ENCODE assay signal across 7 cellular contexts in genomic region chr4:184263910-184264732, GRCh38. TPM values are rescaled to one million over a fixed set of nuclear protein-coding genes. Genes with fewer than 3 reads are reported as not detected.
DNase-seq lines count a peak whose midpoint lies in the region; ATAC-seq, FAIRE-seq and TF ChIP-seq lines count a peak whose summit lies in the region.

No MANE protein-coding gene starts in this region.

- peak; percentile 73 for DNase-seq in NCI-H345 treated with DMSO at 0.1 percent for 48 hours (lab: John Stamatoyannopoulos, UW; ENCODE audit: unreplicated experiment)
- DNase-seq in WTC11 (ENCODE audit: low spot score): peak; percentile 94
- peak; percentile 71 for DNase-seq in bronchial epithelial cell (ENCODE audit: low read depth)
- DNase-seq in keratinocyte (ENCODE audit: low read depth, low spot score): peak; percentile 64
- DNase-seq in stimulated activated CD4-positive, alpha-beta T cell treated with anti-CD3 and anti-CD28 coated beads, Interleukin-1b, Interleukin-23, amount 100 ng/mL, for 24 hours (ENCODE audit: low read depth in 4 of 4, low spot score in 1 of 4): peak; percentile 93 to 98 (median 94)

- TF ChIP-seq CTCF in WTC11 (IDR thresholded peaks at IDR 0.05) (peak; percentile 89), bronchial epithelial cell (IDR thresholded peaks at IDR 0.05; ENCODE audit: insufficient read depth, low read length, severe bottlenecking) (peak; percentile 86), keratinocyte (optimal IDR thresholded peaks at IDR 0.05 in 1 of 3, IDR thresholded peaks at IDR 0.05 in 1 of 3, conservative IDR thresholded peaks at IDR 0.05 in 1 of 3; ENCODE audit: extremely low read depth in 1 of 3, insufficient read depth in 2 of 3, low read length in 3 of 3) (peak; percentile 71 to 88 (median 74))

- CTCF ChIA-PET in WTC11 (lab: Charles Lee): interaction anchor here (0.5 to 2.3 kb wide), 73 partner anchors 9 to 1785 kb away, joined by 3 to 17 read pairs (median 4); partner anchors contain the start of genes CASP3, CENPU, IRF2 and PRIMPOL

- H3K36me3 Mint-ChIP-seq in WTC11: no peaks in the 10 kb centered on the region

- no peak overlapping the region for H3K27ac Mint-ChIP-seq in WTC11

- peaks cover 31% of the 10 kb centered on the region for H3K4me1 Mint-ChIP-seq in WTC11

- peaks cover 9% of the 10 kb centered on the region for H3K9me3 Mint-ChIP-seq in WTC11

- no peak for TF ChIP-seq POLR2A in GM18505 (IDR thresholded peaks at IDR 0.05; ENCODE audit: borderline replicate concordance, extremely low read depth, insufficient read depth, insufficient read length)

- H3K27me3 ChIP-seq in bronchial epithelial cell (ENCODE audit: control insufficient read depth, insufficient read depth, low read length): no peaks in the 10 kb centered on the region
- no peaks in the 10 kb centered on the region for H3K27me3 ChIP-seq in keratinocyte (ENCODE audit: control insufficient read depth, extremely low read depth, insufficient read depth, low read length)

- H3K4me3 ChIP-seq in bronchial epithelial cell (ENCODE audit: low read depth, low read length) (no peak overlapping the region), keratinocyte (ENCODE audit: control insufficient read depth in 2 of 3, extremely low read depth in 1 of 3, insufficient read depth in 2 of 3, low read depth in 1 of 3, low read length in 3 of 3) (no peak overlapping the region)

- ATAC-seq in GM18505 (IDR thresholded peaks at IDR 0.05; ENCODE audit: unreplicated experiment) (peak; percentile 30), HG03196 (IDR thresholded peaks at IDR 0.05; ENCODE audit: unreplicated experiment) (peak; percentile 36), WTC11 (peak; percentile 76)

- no peaks in the 10 kb centered on the region for H3K9me3 ChIP-seq in keratinocyte (ENCODE audit: control insufficient read depth, low read depth, low read length)

- no peak overlapping the region for H3K9ac ChIP-seq in keratinocyte (ENCODE audit: control insufficient read depth, extremely low read depth, insufficient read depth, low read length)

- H3K9me1 ChIP-seq in keratinocyte (ENCODE audit: control insufficient read depth, extremely low read depth, insufficient read depth, low read length): no peaks in the 10 kb centered on the region

- no peaks in the 10 kb centered on the region for H4K20me1 ChIP-seq in keratinocyte (ENCODE audit: control insufficient read depth, extremely low read depth, insufficient read depth, low read length)

- dilution Hi-C loops in keratinocyte (cut with MboI; ENCODE audit: extremely low pct_ligation_motif_present, low sequenced_read_pairs): no loop called here

- H3K27ac ChIP-seq in keratinocyte (ENCODE audit: control insufficient read depth, insufficient read depth, low read length): no peak overlapping the region

- peak overlapping the region; percentile 56 for H2AFZ ChIP-seq in keratinocyte (ENCODE audit: control insufficient read depth, low read length)

- no peak overlapping the region for H3K4me3 Mint-ChIP-seq in WTC11

- no peaks in the 10 kb centered on the region for H3K27me3 Mint-ChIP-seq in WTC11 (ENCODE audit: low read depth)

- POLR2A ChIA-PET in WTC11 (lab: Charles Lee): no interaction called here

- FAIRE-seq in bronchial epithelial cell (lab: Jason Lieb, UNC) (no peak), keratinocyte (lab: Jason Lieb, UNC) (peak; percentile 66)

- no peak overlapping the region for H3K4me2 ChIP-seq in keratinocyte (ENCODE audit: control insufficient read depth, extremely low read depth, insufficient read depth, low read depth, low read length)

- peaks cover 9% of the 10 kb centered on the region for H3K4me1 ChIP-seq in keratinocyte (ENCODE audit: control insufficient read depth, extremely low read depth, insufficient read depth, low read length)

- no peaks in the 10 kb centered on the region for H3K79me2 ChIP-seq in keratinocyte (ENCODE audit: control insufficient read depth, insufficient read depth, low read length)

- no peaks in the 10 kb centered on the region for H3K36me3 ChIP-seq in bronchial epithelial cell (ENCODE audit: control insufficient read depth, insufficient read depth, low read length)
- no peaks in the 10 kb centered on the region for H3K36me3 ChIP-seq in keratinocyte (ENCODE audit: control insufficient read depth in 2 of 2, extremely low read depth in 1 of 2, insufficient read depth in 2 of 2, low read length in 2 of 2)

TF ChIP-seq in WTC11, 78 proteins besides CTCF, POLR2A, EP300 and RAD21 (continues in another document):
- no peak for TF ChIP-seq E2F5 (CRISPR knock-in tag; IDR thresholded peaks at IDR 0.05)
- no peak for TF ChIP-seq ESRRA (CRISPR knock-in tag; IDR thresholded peaks at IDR 0.05; ENCODE audit: borderline replicate concordance)
- no peak for TF ChIP-seq ZNF512 (CRISPR knock-in tag; IDR thresholded peaks at IDR 0.05; ENCODE audit: borderline replicate concordance)
- no peak for TF ChIP-seq ATF1 (CRISPR knock-in tag; IDR thresholded peaks at IDR 0.05)
- no peak for TF ChIP-seq FOXJ3 (CRISPR knock-in tag; IDR thresholded peaks at IDR 0.05; ENCODE audit: borderline replicate concordance)
- TF ChIP-seq ATF3 (CRISPR knock-in tag; conservative IDR thresholded peaks at IDR 0.05): no peak
- no peak for TF ChIP-seq ZMAT4 (CRISPR knock-in tag; IDR thresholded peaks at IDR 0.05)
- TF ChIP-seq USF2 (CRISPR knock-in tag; IDR thresholded peaks at IDR 0.05): no peak
- no peak for TF ChIP-seq CDX4 (CRISPR knock-in tag; IDR thresholded peaks at IDR 0.05; ENCODE audit: borderline replicate concordance)
- no peak for TF ChIP-seq MAX (CRISPR knock-in tag; IDR thresholded peaks at IDR 0.05)
- no peak for TF ChIP-seq MLX (CRISPR knock-in tag; IDR thresholded peaks at IDR 0.05)
- TF ChIP-seq NR1H2 (CRISPR knock-in tag; IDR thresholded peaks at IDR 0.05): no peak

RNA-seq across cellular contexts. Expression of gene ENPP6, which starts 46.4 kb away (rescaled TPM):
- total RNA-seq in WTC11 (2021) (0.09 to 0.27 TPM (median 0.09 TPM) in 3 replicates), bronchial epithelial cell (not detected in 2 replicates)
- not detected in 3 replicates for polyA plus RNA-seq in keratinocyte
- polyA plus RNA-seq in keratinocyte (2011; ENCODE audit: low read depth): not detected
- polyA plus RNA-seq in keratinocyte (2011; cell fraction: cytosol; rRNA removed): not detected in 2 replicates
- polyA plus RNA-seq in keratinocyte (2011; cell fraction: nucleus; rRNA removed): not detected in 2 replicates
- not detected in 2 replicates for polyA plus RNA-seq in keratinocyte (2012; ENCODE audit: low replicate concordance)
- not detected in 3 replicates for polyA minus RNA-seq in keratinocyte
- not detected for polyA minus RNA-seq in keratinocyte (2011; cell fraction: cytosol; rRNA and poly(A)+ RNA removed)
- polyA minus RNA-seq in keratinocyte (2011; cell fraction: nucleus; rRNA and poly(A)+ RNA removed): not detected in 2 replicates
